ENCODE assay signal across 19 cellular contexts in the genomic region with DNA sequence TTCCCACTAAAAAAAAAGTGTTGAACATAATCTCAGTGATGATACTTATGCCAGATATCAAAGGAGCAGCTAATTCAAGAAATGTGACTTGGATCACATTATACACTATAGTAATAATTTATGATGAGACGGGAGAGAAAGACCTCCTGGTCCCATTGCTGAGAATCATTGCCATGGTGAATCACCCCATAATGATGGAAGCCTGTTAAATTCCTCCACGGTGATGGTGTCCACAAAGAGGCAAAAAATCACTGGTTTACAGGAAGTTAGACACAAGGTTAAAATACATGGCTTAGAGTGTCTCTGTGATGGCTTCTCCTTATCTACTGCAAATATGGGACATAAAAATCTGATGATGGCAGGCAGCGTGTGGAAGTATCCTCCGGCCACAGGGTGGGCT.
"Had no signal": no experiment of that assay in that cellular context is flagged by ENCODE, and none has a peak within 500 bp of the region (broad histone marks: within the 10 kb centered on the region; RNA-seq: fewer than 3 reads in every experiment).

No MANE protein-coding gene starts in this region.

- DNase-seq: activated CD4-positive, alpha-beta memory T cell treated with anti-CD3 and anti-CD28 coated beads, Interleukin-2, amount 10 ng/mL, durations not matched to agents 7 days and 5 days; activated naive CD4-positive, alpha-beta T cell; activated naive CD8-positive, alpha-beta T cell treated with anti-CD3 and anti-CD28 coated beads, Interleukin-2, amount 10 ng/mL, durations not matched to agents 7 days and 5 days; activated T-cell treated with anti-CD3 and anti-CD28 coated beads, Interleukin-2, amount 50 U/mL, for 1 hour; foreskin melanocyte; left ventricle myocardium inferior; nephron progenitor cell; occipital lobe; right cardiac atrium; stimulated activated CD4-positive, alpha-beta T cell treated with anti-CD3 and anti-CD28 coated beads, Interleukin-15, amount 100 ng/mL, for 24 hours; stimulated activated CD4-positive, alpha-beta T cell treated with anti-CD3 and anti-CD28 coated beads, Interleukin-2, amount 100 ng/mL, for 48 hours; uterus had no signal

- H3K4me1 ChIP-seq: prostate gland, tibial nerve, uterus had no signal

- H3K4me3 Mint-ChIP-seq: activated CD4-positive, alpha-beta memory T cell treated with anti-CD3 and anti-CD28 coated beads, Interleukin-2, amount 10 ng/mL, durations not matched to agents 7 days and 5 days; activated naive CD8-positive, alpha-beta T cell treated with anti-CD3 and anti-CD28 coated beads, Interleukin-2, amount 10 ng/mL, durations not matched to agents 7 days and 5 days; activated T-helper 17 cell treated with anti-CD3 and anti-CD28 coated beads, Interleukin-2, amount 50 U/mL, for 72 hours; brain; central memory CD8-positive, alpha-beta T cell; nephron progenitor cell; stimulated activated naive CD8-positive, alpha-beta T cell treated with anti-CD3 and anti-CD28 coated beads, Interleukin-15, Interleukin-2, amounts not matched to agents 100 ng/mL and 50 ng/mL, for 24 hours had no signal

- ATAC-seq: activated T-helper 17 cell treated with anti-CD3 and anti-CD28 coated beads, Interleukin-2, amount 50 U/mL, for 72 hours; right cardiac atrium had no signal

- H3K36me3 Mint-ChIP-seq: activated naive CD8-positive, alpha-beta T cell treated with anti-CD3 and anti-CD28 coated beads, Interleukin-2, amount 10 ng/mL, durations not matched to agents 7 days and 5 days had no signal

- H3K9me3 Mint-ChIP-seq: brain had no signal

- H3K4me1 Mint-ChIP-seq: activated CD4-positive, alpha-beta memory T cell treated with anti-CD3 and anti-CD28 coated beads, Interleukin-2, amount 10 ng/mL, durations not matched to agents 7 days and 5 days; activated naive CD8-positive, alpha-beta T cell treated with anti-CD3 and anti-CD28 coated beads, Interleukin-2, amount 10 ng/mL, durations not matched to agents 7 days and 5 days; activated T-helper 17 cell treated with anti-CD3 and anti-CD28 coated beads, Interleukin-2, amount 50 U/mL, for 72 hours; central memory CD8-positive, alpha-beta T cell had no signal

- H3K36me3 ChIP-seq: prostate gland, tibial nerve, uterus had no signal

- H3K27me3 ChIP-seq: tibial nerve, uterus had no signal

- H3K27ac ChIP-seq: coronary artery, left ventricle myocardium inferior, prostate gland, tibial nerve, uterus had no signal

- H3K27me3 Mint-ChIP-seq: activated CD4-positive, alpha-beta memory T cell treated with anti-CD3 and anti-CD28 coated beads, Interleukin-2, amount 10 ng/mL, durations not matched to agents 7 days and 5 days; activated naive CD8-positive, alpha-beta T cell treated with anti-CD3 and anti-CD28 coated beads, Interleukin-2, amount 10 ng/mL, durations not matched to agents 7 days and 5 days; activated T-helper 17 cell treated with anti-CD3 and anti-CD28 coated beads, Interleukin-2, amount 50 U/mL, for 72 hours; brain; central memory CD8-positive, alpha-beta T cell; stimulated activated naive CD8-positive, alpha-beta T cell treated with anti-CD3 and anti-CD28 coated beads, Interleukin-15, Interleukin-2, amounts not matched to agents 100 ng/mL and 50 ng/mL, for 24 hours had no signal

- H3K4me3 ChIP-seq: coronary artery, left ventricle myocardium inferior, prostate gland, tibial nerve, uterus had no signal

- H3K27ac Mint-ChIP-seq: activated CD4-positive, alpha-beta memory T cell treated with anti-CD3 and anti-CD28 coated beads, Interleukin-2, amount 10 ng/mL, durations not matched to agents 7 days and 5 days; activated naive CD8-positive, alpha-beta T cell treated with anti-CD3 and anti-CD28 coated beads, Interleukin-2, amount 10 ng/mL, durations not matched to agents 7 days and 5 days; activated T-helper 17 cell treated with anti-CD3 and anti-CD28 coated beads, Interleukin-2, amount 50 U/mL, for 72 hours; stimulated activated naive CD8-positive, alpha-beta T cell treated with anti-CD3 and anti-CD28 coated beads, Interleukin-15, Interleukin-2, amounts not matched to agents 100 ng/mL and 50 ng/mL, for 24 hours had no signal

- H3K9me3 ChIP-seq: left ventricle myocardium inferior, prostate gland, tibial nerve, uterus had no signal
